26 cellular contexts compared by ENCODE assay signal in genomic region chr7:77740257-77740656, GRCh38. TPM values are rescaled to one million over a fixed set of nuclear protein-coding genes. Genes with fewer than 3 reads are reported as not detected.
DNase-seq lines count a peak whose midpoint lies in the region; ATAC-seq, FAIRE-seq and TF ChIP-seq lines count a peak whose summit lies in the region.
"Had no signal": no experiment of that assay in that cellular context is flagged by ENCODE, and none has a peak within 500 bp of the region (broad histone marks: within the 10 kb centered on the region; RNA-seq: fewer than 3 reads in every experiment).

No MANE protein-coding gene starts in this region.

- no peaks in the 10 kb centered on the region for H3K27me3 Mint-ChIP-seq in activated naive CD4-positive, alpha-beta T cell treated with anti-CD3 and anti-CD28 coated beads, Interleukin-2, amount 50 U/mL, for 24 hours
- H3K27me3 Mint-ChIP-seq in immature natural killer cell (ENCODE audit: low read depth in 3 of 3) = peaks cover 0 to 3% (median 0%) of the 10 kb centered on the region in 3 donors
- no peaks in the 10 kb centered on the region for H3K27me3 Mint-ChIP-seq in mesothelial cell of epicardium (ENCODE audit: low read depth)
- H3K27me3 Mint-ChIP-seq: B cell had no signal

- intact Hi-C loops in transverse colon (cut with DNase I; ENCODE audit: low total_unique reads) = no loop called here

- no peak for TF ChIP-seq EP300 in transverse colon (IDR thresholded peaks at IDR 0.05; ENCODE audit: low read depth)

- no peak for DNase-seq in activated naive CD4-positive, alpha-beta T cell treated with anti-CD3 and anti-CD28 coated beads, Interleukin-2, amount 50 U/mL, for 16 hours
- DNase-seq in immature natural killer cell = no peak
- no peak for DNase-seq in mesothelial cell of epicardium (ENCODE audit: low spot score in 2 of 2, unreplicated experiment in 2 of 2)
- DNase-seq in HTR-8/SVneo (ENCODE audit: insufficient read length, low spot score) = no peak
- no peak for DNase-seq in transverse colon
- DNase-seq: Calu3, DMS79 treated with DMSO at 0.1 percent for 48 hours, IMR-90, KG1, MG63, NCI-H1105 treated with DMSO at 0.1 percent for 48 hours, NCI-H146, NCI-H1930, NCI-H446, NCI-H524 treated with DMSO at 0.1 percent for 48 hours, NCI-H774, PC-9, SJCRH30 had no signal

- H3K27ac ChIP-seq in transverse colon = no peak overlapping the region
- H3K27ac ChIP-seq: 22Rv1, C4-2B, PC-9, SJCRH30 had no signal

- 60 to 71% methylated on average over 1 of the region's 1 CpG for WGBS in transverse colon (ENCODE audit: low coverage in 1 of 2), 2 donors

- peaks cover 19% of the 10 kb centered on the region for H3K4me1 Mint-ChIP-seq in activated naive CD4-positive, alpha-beta T cell treated with anti-CD3 and anti-CD28 coated beads, Interleukin-2, amount 50 U/mL, for 24 hours
- H3K4me1 Mint-ChIP-seq in immature natural killer cell (peaks cover 9 to 48% of the 10 kb centered on the region in 2 donors), mesothelial cell of epicardium (peaks cover 11% of the 10 kb centered on the region)

- H3K36me3 Mint-ChIP-seq in activated naive CD4-positive, alpha-beta T cell treated with anti-CD3 and anti-CD28 coated beads, Interleukin-2, amount 50 U/mL, for 24 hours = peaks cover 15% of the 10 kb centered on the region
- H3K36me3 Mint-ChIP-seq in immature natural killer cell = peaks cover 0 to 7% (median 4%) of the 10 kb centered on the region in 3 donors
- peaks cover 18% of the 10 kb centered on the region for H3K36me3 Mint-ChIP-seq in mesothelial cell of epicardium

- H3K27ac Mint-ChIP-seq in activated naive CD4-positive, alpha-beta T cell treated with anti-CD3 and anti-CD28 coated beads, Interleukin-2, amount 50 U/mL, for 24 hours = peak overlapping the region; percentile 62
- H3K27ac Mint-ChIP-seq in immature natural killer cell (peak overlapping the region in 4 of 6 donors; percentile 42 to 84 (median 62)), mesothelial cell of epicardium (peak overlapping the region; percentile 36)

- FAIRE-seq in HTR-8/SVneo (lab: Jason Lieb, UNC) = no peak
- FAIRE-seq: GM18507, H54 had no signal

- TF ChIP-seq CTCF in mesothelial cell of epicardium (IDR thresholded peaks at IDR 0.05; ENCODE audit: unreplicated experiment) (no peak), transverse colon (IDR thresholded peaks at IDR 0.05) (no peak)

- ATAC-seq in GM18498 (IDR thresholded peaks at IDR 0.05; ENCODE audit: unreplicated experiment) = no peak
- ATAC-seq: Right ventricle myocardium inferior had no signal

- no peaks in the 10 kb centered on the region for H3K9me3 Mint-ChIP-seq in activated naive CD4-positive, alpha-beta T cell treated with anti-CD3 and anti-CD28 coated beads, Interleukin-2, amount 50 U/mL, for 24 hours
- H3K9me3 Mint-ChIP-seq in immature natural killer cell (peaks cover 0 to 2% (median 0%) of the 10 kb centered on the region in 6 donors), mesothelial cell of epicardium (peaks cover under 1% of the 10 kb centered on the region)

- H3K9me3 ChIP-seq in transverse colon = no peaks in the 10 kb centered on the region
- H3K9me3 ChIP-seq: MG63, SJCRH30 had no signal

- peaks cover 0 to 12% (median 4%) of the 10 kb centered on the region in 4 donors for H3K4me1 ChIP-seq in transverse colon
- H3K4me1 ChIP-seq: SJCRH30 had no signal

- H3K27me3 ChIP-seq in transverse colon = no peaks in the 10 kb centered on the region
- H3K27me3 ChIP-seq: MG63, SJCRH30 had no signal

- in situ Hi-C loops in transverse colon (cut with MboI; ENCODE audit: low pct_ligation_motif_present in 1 of 4, low pct_unique_long_range_greater_than_20kb in 1 of 4, low sequenced_read_pairs in 3 of 4) = no loop called here

- H3K36me3 ChIP-seq in transverse colon = peaks cover 0 to 4% (median 0%) of the 10 kb centered on the region in 4 donors
- H3K36me3 ChIP-seq: MG63 had no signal

- H3K4me3 Mint-ChIP-seq in activated naive CD4-positive, alpha-beta T cell treated with anti-CD3 and anti-CD28 coated beads, Interleukin-2, amount 50 U/mL, for 24 hours = no peak overlapping the region
- H3K4me3 Mint-ChIP-seq in immature natural killer cell = no peak overlapping the region
- H3K4me3 Mint-ChIP-seq in mesothelial cell of epicardium = no peak overlapping the region
- H3K4me3 Mint-ChIP-seq: B cell had no signal

- H3K4me3 ChIP-seq in transverse colon = no peak overlapping the region
- H3K4me3 ChIP-seq: MG63, PC-9, SJCRH30 had no signal

- no peak for TF ChIP-seq POLR2A in transverse colon (IDR thresholded peaks at IDR 0.05)

RNA-seq across cellular contexts. Expression of gene RSBN1L, which starts 44.0 kb away (rescaled TPM):
- polyA plus RNA-seq in immature natural killer cell = 10 to 100 TPM in 1 of 3 donors, 1 to 10 TPM in 2; 4.9 to 11.1 (median 6.5) TPM
- 23.4 to 26.7 TPM (median 26.5 TPM) in 3 replicates for total RNA-seq in mesothelial cell of epicardium
- total RNA-seq in transverse colon = 10 to 100 TPM; 13.7 to 26.2 (median 19.8) TPM

RNA-seq across cellular contexts. Expression of gene TMEM60, which starts 58.0 kb away (rescaled TPM):
- 10 to 100 TPM in 2 of 3 donors, 1 to 10 TPM in 1; 7.9 to 22.6 (median 11.0) TPM for polyA plus RNA-seq in immature natural killer cell
- total RNA-seq in mesothelial cell of epicardium (14.2 to 17.2 TPM (median 16.5 TPM) in 3 replicates), transverse colon (10 to 100 TPM in 2 of 4 donors, 1 to 10 TPM in 2; 3.4 to 15.7 (median 9.5) TPM)

RNA-seq across cellular contexts. Expression of gene PHTF2, which starts 58.3 kb away (rescaled TPM):
- 1 to 10 TPM; 4.1 to 9.3 (median 4.1) TPM for polyA plus RNA-seq in immature natural killer cell
- total RNA-seq in mesothelial cell of epicardium (36.1 to 38.2 TPM (median 37.5 TPM) in 3 replicates), transverse colon (10 to 100 TPM; 14.5 to 28.6 (median 24.1) TPM)
